20 cellular contexts compared by ENCODE assay signal in the genomic region with DNA sequence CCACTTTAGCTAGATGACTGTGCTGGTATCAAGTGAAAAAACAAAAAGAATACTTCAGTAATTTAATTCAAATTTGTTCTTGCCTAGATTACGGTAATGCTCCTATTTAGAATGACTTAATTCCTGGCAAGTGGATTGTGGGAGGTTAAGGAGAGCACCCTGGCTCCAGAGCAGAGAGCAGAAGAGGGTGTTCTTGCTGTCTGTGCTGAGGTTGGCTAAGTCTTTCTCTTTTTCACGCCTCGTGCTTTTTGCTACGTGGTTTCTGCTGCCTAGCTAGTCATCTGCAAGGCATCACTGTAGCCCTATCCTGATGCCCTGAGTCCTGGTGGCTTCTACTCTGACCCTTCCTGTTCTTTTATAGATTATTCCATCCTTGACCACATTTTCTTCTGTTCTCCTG.
DNase-seq lines count a peak whose midpoint lies in the region; TF ChIP-seq lines count a peak whose summit lies in the region.
"Had no signal": no experiment of that assay in that cellular context is flagged by ENCODE, and none has a peak within 500 bp of the region (broad histone marks: within the 10 kb centered on the region; RNA-seq: fewer than 3 reads in every experiment).

No MANE protein-coding gene starts in this region.

- DNase-seq in caudate nucleus (lab: John Stamatoyannopoulos, UW), result peak in 26 of 61 donors; percentile 6 to 85 (median 24)
- peak in 30 of 42 donors; percentile 5 to 77 (median 42) for DNase-seq in head of caudate nucleus
- DNase-seq in nephron progenitor cell, result no peak
- DNase-seq in testis, result peak; percentile 24
- no peak for DNase-seq in EL
- no peak for DNase-seq in cerebellum (ENCODE audit: low spot score)
- DNase-seq in SK-N-SH, result no peak
- DNase-seq: AML-193; Caco-2; Calu3; CD4-positive, alpha-beta T cell; CD8-positive, alpha-beta T cell; DMS79 treated with DMSO at 0.1 percent for 48 hours; GDM1 had no signal

- H3K9me3 ChIP-seq in testis (no peaks in the 10 kb centered on the region), SK-N-SH (no peaks in the 10 kb centered on the region)
- H3K9me3 ChIP-seq: A549; BLaER1 treated with 17β-estradiol and CSF1 and Interleukin-3, amounts not matched to agents 10 nM and 100 nM; Caco-2 had no signal

- peaks cover 60% of the 10 kb centered on the region for H3K36me3 Mint-ChIP-seq in nephron progenitor cell (ENCODE audit: low read depth)
- H3K36me3 Mint-ChIP-seq: CD8-positive, alpha-beta T cell had no signal

- no peak overlapping the region for H3K9ac ChIP-seq in SK-N-SH
- H3K9ac ChIP-seq: BLaER1 treated with 17β-estradiol and CSF1 and Interleukin-3, amounts not matched to agents 10 nM and 100 nM had no signal

- CTCF ChIA-PET in SK-N-SH (lab: Yijun Ruan, JAX), result interaction anchor here (1.4 kb wide), 1 partner anchor 15 kb away, joined by 3 read pairs; no protein-coding TSS in a partner anchor

- H3K79me2 ChIP-seq in SK-N-SH (ENCODE audit: insufficient read depth), result no peaks in the 10 kb centered on the region; the same call in 1 of the 2 replicates

- peak overlapping the region; percentile 69 for H3K27ac ChIP-seq in caudate nucleus (ENCODE audit: low read depth, low read length)
- no peak overlapping the region for H3K27ac ChIP-seq in testis
- no peak overlapping the region for H3K27ac ChIP-seq in SK-N-SH (ENCODE audit: low read depth in 2 of 2, low read length in 1 of 2)
- H3K27ac ChIP-seq: 22Rv1; A549; BLaER1 treated with 17β-estradiol and CSF1 and Interleukin-3, amounts not matched to agents 10 nM and 100 nM; C4-2B had no signal

- H3K4me3 Mint-ChIP-seq in nephron progenitor cell, result no peak overlapping the region
- H3K4me3 Mint-ChIP-seq: B cell; CD4-positive, alpha-beta T cell; CD8-positive, alpha-beta T cell had no signal

- POLR2A ChIA-PET in SK-N-SH (lab: Yijun Ruan, JAX), result no interaction called here

- TF ChIP-seq EP300 in SK-N-SH (IDR thresholded peaks at IDR 0.05; ENCODE audit: borderline replicate concordance in 1 of 2, low read depth in 1 of 2, low read length in 1 of 2), result no peak

- 53 to 63% methylated on average over 4 of the region's 4 CpGs for WGBS in testis, 2 donors
- WGBS in SK-N-SH (ENCODE audit: low lambda C conversion rate), result 99% methylated on average over 4 of the region's 4 CpGs

- H3K4me2 ChIP-seq in SK-N-SH, result no peak overlapping the region
- H3K4me2 ChIP-seq: A549; BLaER1 treated with 17β-estradiol and CSF1 and Interleukin-3, amounts not matched to agents 10 nM and 100 nM had no signal

- H3K27me3 Mint-ChIP-seq in nephron progenitor cell (ENCODE audit: low read depth, poor library complexity), result no peaks in the 10 kb centered on the region
- H3K27me3 Mint-ChIP-seq: B cell; CD4-positive, alpha-beta T cell had no signal

- no peak overlapping the region for H2AFZ ChIP-seq in SK-N-SH (ENCODE audit: low read depth)

- H3K27me3 ChIP-seq in testis, result no peaks in the 10 kb centered on the region
- H3K27me3 ChIP-seq in SK-N-SH (ENCODE audit: insufficient read depth), result no peaks in the 10 kb centered on the region
- H3K27me3 ChIP-seq: BLaER1 treated with 17β-estradiol and CSF1 and Interleukin-3, amounts not matched to agents 10 nM and 100 nM had no signal

- H3K36me3 ChIP-seq in testis (ENCODE audit: low read depth, missing control alignments), result no peaks in the 10 kb centered on the region
- peaks cover 3 to 5% of the 10 kb centered on the region in 2 experiments for H3K36me3 ChIP-seq in SK-N-SH (replicated peaks in 1 of 2; ENCODE audit: control insufficient read depth in 1 of 2, insufficient read depth in 2 of 2, low read length in 1 of 2)
- H3K36me3 ChIP-seq: BLaER1 treated with 17β-estradiol and CSF1 and Interleukin-3, amounts not matched to agents 10 nM and 100 nM had no signal

- peak overlapping the region; percentile 22 for H3K27ac Mint-ChIP-seq in nephron progenitor cell
- H3K27ac Mint-ChIP-seq: B cell; CD4-positive, alpha-beta T cell; CD8-positive, alpha-beta T cell had no signal

- intact Hi-C loops in head of caudate nucleus (cut with DNase I) (no loop called here), testis (cut with DNase I; ENCODE audit: low total_unique reads) (no loop called here)

- H3F3A ChIP-seq in SK-N-SH (replicated peaks; ENCODE audit: insufficient read depth), result no peaks in the 10 kb centered on the region

- no peak for TF ChIP-seq RAD21 in SK-N-SH (IDR thresholded peaks at IDR 0.05; ENCODE audit: low read length)

- H3K4me3 ChIP-seq in testis, result no peak overlapping the region
- H3K4me3 ChIP-seq in SK-N-SH (ENCODE audit: low read depth in 2 of 2, low read length in 1 of 2), result no peak overlapping the region
- H3K4me3 ChIP-seq: A549; BLaER1 treated with 17β-estradiol and CSF1 and Interleukin-3, amounts not matched to agents 10 nM and 100 nM; GM12878 had no signal

- no peaks in the 10 kb centered on the region for H3K9me2 ChIP-seq in SK-N-SH

- H3K4me1 ChIP-seq in testis (no peaks in the 10 kb centered on the region), SK-N-SH (ENCODE audit: control insufficient read depth in 1 of 2, insufficient read depth in 2 of 2, low read depth in 1 of 2, low read length in 1 of 2) (no peaks in the 10 kb centered on the region; a peak in 1 of 4 replicates)
- H3K4me1 ChIP-seq: A549 had no signal

- no peak for TF ChIP-seq CTCF in nephron progenitor cell (IDR thresholded peaks at IDR 0.05)
- no peak for TF ChIP-seq CTCF in testis (IDR thresholded peaks at IDR 0.05)
- TF ChIP-seq CTCF in SK-N-SH (IDR thresholded peaks at IDR 0.05), result no peak

- H4K20me1 ChIP-seq in SK-N-SH (ENCODE audit: insufficient read depth), result no peaks in the 10 kb centered on the region
- H4K20me1 ChIP-seq: BLaER1 treated with 17β-estradiol and CSF1 and Interleukin-3, amounts not matched to agents 10 nM and 100 nM had no signal

- TF ChIP-seq POLR2A in testis (IDR thresholded peaks at IDR 0.05), result no peak

- H3K4me1 Mint-ChIP-seq in nephron progenitor cell, result peaks cover 6% of the 10 kb centered on the region
- H3K4me1 Mint-ChIP-seq: B cell had no signal

- H3K9me3 Mint-ChIP-seq in nephron progenitor cell, result peaks cover 5% of the 10 kb centered on the region

TF ChIP-seq in SK-N-SH, 30 proteins besides CTCF, POLR2A, EP300 and RAD21:
- no peak for TF ChIP-seq TAF1 (IDR thresholded peaks at IDR 0.05; ENCODE audit: borderline replicate concordance, low read depth, low read length)
- no peak for TF ChIP-seq JUND (IDR thresholded peaks at IDR 0.05)
- no peak for TF ChIP-seq GATA2 (CRISPR knock-in tag; IDR thresholded peaks at IDR 0.05)

Comparison
In these comparisons a context has a peak if more than half of its experiments do, and no peak if none do; other contexts are left out.
1. DNase-seq: peak in head of caudate nucleus (30 of 42) and testis (single experiment); none in nephron progenitor cell (single experiment), EL (single experiment), cerebellum (single experiment) and SK-N-SH (single experiment).